In genomic region chr21:15520811-15521643, GRCh38 we compare ENCODE assay signal across 13 cellular contexts.
DNase-seq lines count a peak whose midpoint lies in the region; ATAC-seq, FAIRE-seq and TF ChIP-seq lines count a peak whose summit lies in the region.
"Had no signal": no experiment of that assay in that cellular context is flagged by ENCODE, and none has a peak within 500 bp of the region (broad histone marks: within the 10 kb centered on the region; RNA-seq: fewer than 3 reads in every experiment).

No MANE protein-coding gene starts in this region.

- no peak overlapping the region for H3K4me3 Mint-ChIP-seq in neural progenitor cell
- H3K4me3 Mint-ChIP-seq: activated CD8-positive, alpha-beta memory T cell treated with anti-CD3 and anti-CD28 coated beads, Interleukin-2, amount 10 ng/mL, durations not matched to agents 7 days and 5 days; stimulated activated naive CD8-positive, alpha-beta T cell treated with anti-CD3 and anti-CD28 coated beads, Interleukin-15, Interleukin-2, amounts not matched to agents 100 ng/mL and 50 ng/mL, for 24 hours had no signal

- dilution Hi-C loops in endothelial cell of umbilical vein (cut with MboI; ENCODE audit: extremely low pct_ligation_motif_present, low sequenced_read_pairs) = no loop called here

- peaks cover 6% of the 10 kb centered on the region for H3K9me3 Mint-ChIP-seq in neural progenitor cell

- CTCF ChIA-PET in endothelial cell of umbilical vein (lab: Charles Lee) = interaction anchor here (0.5 to 1.8 kb wide), 9 partner anchors 9 to 71 kb away, joined by 3 to 7 read pairs (median 4); no protein-coding TSS in a partner anchor

- no peak for FAIRE-seq in endothelial cell of umbilical vein (lab: Jason Lieb, UNC)
- FAIRE-seq: small intestine had no signal

- no peaks in the 10 kb centered on the region for H3K27me3 Mint-ChIP-seq in neural progenitor cell (ENCODE audit: insufficient read depth, low read depth)
- H3K27me3 Mint-ChIP-seq: activated CD8-positive, alpha-beta memory T cell treated with anti-CD3 and anti-CD28 coated beads, Interleukin-2, amount 10 ng/mL, durations not matched to agents 7 days and 5 days; stimulated activated naive CD8-positive, alpha-beta T cell treated with anti-CD3 and anti-CD28 coated beads, Interleukin-15, Interleukin-2, amounts not matched to agents 100 ng/mL and 50 ng/mL, for 24 hours had no signal

- no peak overlapping the region for H2AFZ ChIP-seq in endothelial cell of umbilical vein (ENCODE audit: low read depth, low read length)
- peak overlapping the region; percentile 77 for H2AFZ ChIP-seq in neural progenitor cell (replicated peaks)

- H3K36me3 ChIP-seq in endothelial cell of umbilical vein (ENCODE audit: control insufficient read depth in 2 of 2, extremely low read depth in 1 of 2, insufficient read depth in 2 of 2, low read length in 2 of 2) (no peaks in the 10 kb centered on the region), neural progenitor cell (no peaks in the 10 kb centered on the region)
- H3K36me3 ChIP-seq: SJCRH30 had no signal

- H3K9me3 ChIP-seq in endothelial cell of umbilical vein (replicated peaks; ENCODE audit: control insufficient read depth, insufficient read depth, low read length) (no peaks in the 10 kb centered on the region), neural progenitor cell (ENCODE audit: low read depth) (no peaks in the 10 kb centered on the region)
- H3K9me3 ChIP-seq: SJCRH30 had no signal

- H3K79me2 ChIP-seq in endothelial cell of umbilical vein (ENCODE audit: control insufficient read depth, insufficient read depth, low read length) = no peaks in the 10 kb centered on the region
- H3K79me2 ChIP-seq in neural progenitor cell (ENCODE audit: low read depth) = no peaks in the 10 kb centered on the region

- H3K27ac ChIP-seq in endothelial cell of umbilical vein (ENCODE audit: insufficient read depth, low read depth, low read length) = no peak overlapping the region
- H3K27ac ChIP-seq in neural progenitor cell = no peak overlapping the region
- H3K27ac ChIP-seq: SJCRH30 had no signal

- no peak for TF ChIP-seq POLR2A in endothelial cell of umbilical vein (IDR thresholded peaks at IDR 0.05; ENCODE audit: low read depth, low read length)

- H3K36me3 Mint-ChIP-seq in neural progenitor cell = no peaks in the 10 kb centered on the region

- H4K20me1 ChIP-seq in endothelial cell of umbilical vein (replicated peaks; ENCODE audit: control insufficient read depth, extremely low read depth, insufficient read depth, low read length) (no peaks in the 10 kb centered on the region), neural progenitor cell (ENCODE audit: low read depth) (no peaks in the 10 kb centered on the region)

- peak; percentile 15 to 17 for TF ChIP-seq CTCF in endothelial cell of umbilical vein (IDR thresholded peaks at IDR 0.05; ENCODE audit: extremely low read depth in 1 of 2, insufficient read depth in 1 of 2, low read depth in 1 of 2, low read length in 2 of 2)
- peak; percentile 54 for TF ChIP-seq CTCF in neural progenitor cell (IDR thresholded peaks at IDR 0.05)

- intact Hi-C loops in endothelial cell of umbilical vein (cut with micrococcal nuclease) = no loop called here

- no peaks in the 10 kb centered on the region for H3K9me1 ChIP-seq in endothelial cell of umbilical vein (replicated peaks; ENCODE audit: control insufficient read depth, extremely low read depth, insufficient read depth, low read length)

- POLR2A ChIA-PET in endothelial cell of umbilical vein (lab: Charles Lee) = no interaction called here

- H3K9ac ChIP-seq in endothelial cell of umbilical vein (replicated peaks; ENCODE audit: extremely low read depth, insufficient read depth, low read length) = no peak overlapping the region
- no peak overlapping the region for H3K9ac ChIP-seq in neural progenitor cell

- H3K4me1 Mint-ChIP-seq in neural progenitor cell = no peaks in the 10 kb centered on the region
- H3K4me1 Mint-ChIP-seq: activated CD8-positive, alpha-beta memory T cell treated with anti-CD3 and anti-CD28 coated beads, Interleukin-2, amount 10 ng/mL, durations not matched to agents 7 days and 5 days had no signal

- H3K27ac Mint-ChIP-seq in neural progenitor cell = no peak overlapping the region
- H3K27ac Mint-ChIP-seq: activated CD8-positive, alpha-beta memory T cell treated with anti-CD3 and anti-CD28 coated beads, Interleukin-2, amount 10 ng/mL, durations not matched to agents 7 days and 5 days; stimulated activated naive CD8-positive, alpha-beta T cell treated with anti-CD3 and anti-CD28 coated beads, Interleukin-15, Interleukin-2, amounts not matched to agents 100 ng/mL and 50 ng/mL, for 24 hours had no signal

- H3K4me3 ChIP-seq in endothelial cell of umbilical vein (replicated peaks in 1 of 3; ENCODE audit: insufficient read depth in 1 of 3, low read depth in 1 of 3, low read length in 3 of 3) (no peak overlapping the region), neural progenitor cell (no peak overlapping the region)
- H3K4me3 ChIP-seq: SJCRH30 had no signal

- H3F3A ChIP-seq in neural progenitor cell (ENCODE audit: low read depth) = no peaks in the 10 kb centered on the region

- H3K4me1 ChIP-seq in endothelial cell of umbilical vein (ENCODE audit: control insufficient read depth, extremely low read depth, insufficient read depth, low read length) (no peaks in the 10 kb centered on the region), neural progenitor cell (no peaks in the 10 kb centered on the region)
- H3K4me1 ChIP-seq: SJCRH30 had no signal

- H3K4me2 ChIP-seq in endothelial cell of umbilical vein (ENCODE audit: insufficient read depth, low read length) (no peak overlapping the region), neural progenitor cell (no peak overlapping the region)

- BruUV-seq in endothelial cell of umbilical vein (replicated peaks; lab: Mats Ljungman, UMichigan) = no TSS peak

- H3K27me3 ChIP-seq in endothelial cell of umbilical vein (ENCODE audit: control insufficient read depth in 2 of 2, insufficient read depth in 2 of 2, low read length in 2 of 2) (no peaks in the 10 kb centered on the region), neural progenitor cell (no peaks in the 10 kb centered on the region)
- H3K27me3 ChIP-seq: SJCRH30 had no signal

- DNase-seq in EH (ENCODE audit: low read depth) (peak; percentile 9), NAMALWA (ENCODE audit: low spot score) (peak; percentile 38), endothelial cell of umbilical vein (ENCODE audit: low read depth, low spot score) (no peak), neural progenitor cell (ENCODE audit: low spot score) (peak; percentile 37)
- no peak for DNase-seq in stimulated activated CD4-positive, alpha-beta T cell treated with anti-CD3 and anti-CD28 coated beads, Interleukin-4, amount 100 ng/mL, for 4 hours
- DNase-seq in central memory CD4-positive, alpha-beta T cell = no peak
- DNase-seq: activated CD8-positive, alpha-beta memory T cell treated with anti-CD3 and anti-CD28 coated beads, Interleukin-2, amount 10 ng/mL, durations not matched to agents 7 days and 5 days; left ventricle myocardium superior; NCI-H1694; small intestine had no signal

- no peak for ATAC-seq in HG03095 (IDR thresholded peaks at IDR 0.05; ENCODE audit: unreplicated experiment)
- ATAC-seq: activated CD8-positive, alpha-beta memory T cell treated with anti-CD3 and anti-CD28 coated beads, Interleukin-2, amount 10 ng/mL, durations not matched to agents 7 days and 5 days; left ventricle myocardium superior had no signal

TF ChIP-seq in endothelial cell of umbilical vein, 7 proteins besides CTCF, POLR2A, EP300 and RAD21:
- TF ChIP-seq MAX (IDR thresholded peaks at IDR 0.05; ENCODE audit: insufficient read depth, insufficient read length) (no peak), FOS (IDR thresholded peaks at IDR 0.05; ENCODE audit: borderline replicate concordance, insufficient read depth, low read length) (no peak), POLR2AphosphoS5 (IDR thresholded peaks at IDR 0.05; ENCODE audit: insufficient read depth, low read depth, low read length) (no peak), MYC (IDR thresholded peaks at IDR 0.05; ENCODE audit: low read depth, low read length) (no peak), EZH2 (IDR thresholded peaks at IDR 0.05; ENCODE audit: borderline replicate concordance, low read depth, low read length, severe bottlenecking) (no peak), JUN (IDR thresholded peaks at IDR 0.05; ENCODE audit: borderline replicate concordance, insufficient read depth, insufficient read length, low read depth) (no peak), GATA2 (IDR thresholded peaks at IDR 0.05; ENCODE audit: insufficient read depth, insufficient read length, low read depth, low read length) (no peak)

Comparison
In these comparisons a context has a peak if more than half of its experiments do, and no peak if none do; other contexts are left out.
1. DNase-seq: peak in EH (single experiment), NAMALWA (single experiment) and neural progenitor cell (single experiment); none in endothelial cell of umbilical vein (single experiment), stimulated activated CD4-positive, alpha-beta T cell treated with anti-CD3 and anti-CD28 coated beads, Interleukin-4, amount 100 ng/mL, for 4 hours (0 of 2) and central memory CD4-positive, alpha-beta T cell (single experiment).